ENCODE assay signal across 19 cellular contexts in genomic region chr18:11993264-11993916, GRCh38. TPM values are rescaled to one million over a fixed set of nuclear protein-coding genes. Genes with fewer than 3 reads are reported as not detected.
DNase-seq lines count a peak whose midpoint lies in the region; ATAC-seq and TF ChIP-seq lines count a peak whose summit lies in the region.
"Had no signal": no experiment of that assay in that cellular context is flagged by ENCODE, and none has a peak within 500 bp of the region (broad histone marks: within the 10 kb centered on the region; RNA-seq: fewer than 3 reads in every experiment).

No MANE protein-coding gene starts in this region.

- H3K79me2 ChIP-seq in GM23248 (ENCODE audit: insufficient read depth) = no peaks in the 10 kb centered on the region

- ATAC-seq in WTC11 (no peak), mucosa of descending colon (no peak)
- ATAC-seq: activated CD4-positive, CD25-positive, alpha-beta regulatory T cell treated with anti-CD3 and anti-CD28 coated beads, Interleukin-2, amount 50 U/mL, for 24 hours had no signal

- H3K27ac ChIP-seq in GM23248 = peak overlapping the region; percentile 79
- peak overlapping the region in 15 of 21 experiments; percentile 6 to 70 (median 44) for H3K27ac ChIP-seq in skin epidermis
- H3K27ac ChIP-seq: SJSA1 had no signal

- CTCF ChIA-PET in WTC11 (lab: Charles Lee) = interaction anchor here (3.2 to 12.7 kb wide), 3 partner anchors 12 to 260 kb away, joined by 16 to 195 read pairs (median 21); partner anchors contain the start of gene IMPA2

- no peaks in the 10 kb centered on the region for H3K9me3 Mint-ChIP-seq in WTC11
- H3K9me3 Mint-ChIP-seq: activated naive CD4-positive, alpha-beta T cell treated with anti-CD3 and anti-CD28 coated beads for 36 hours had no signal

- H3K9me2 ChIP-seq in GM23248 (ENCODE audit: insufficient read depth) = no peaks in the 10 kb centered on the region

- WGBS in GM23248 (ENCODE audit: low coverage in 1 of 2, low lambda C conversion rate in 2 of 2, missing lambda C conversion rate in 2 of 2), 2 experiments = 95 to 97% methylated on average over 11 of the region's 11 CpGs

- peak overlapping the region; percentile 76; the same call in 1 of the 2 replicates for H3K27ac Mint-ChIP-seq in WTC11
- H3K27ac Mint-ChIP-seq: activated naive CD4-positive, alpha-beta T cell treated with anti-CD3 and anti-CD28 coated beads for 36 hours had no signal

- TF ChIP-seq CTCF in WTC11 (IDR thresholded peaks at IDR 0.05) (no peak), mucosa of descending colon (IDR thresholded peaks at IDR 0.05) (no peak)

- H3K4me1 ChIP-seq in GM23248 (ENCODE audit: insufficient read depth) (peaks cover 18% of the 10 kb centered on the region), mucosa of descending colon (ENCODE audit: low read depth) (peaks cover 32% of the 10 kb centered on the region)

- H3K4me3 ChIP-seq in GM23248 (no peak overlapping the region), mucosa of descending colon (no peak overlapping the region), skin epidermis (no peak overlapping the region)
- H3K4me3 ChIP-seq: right lobe of liver, SJSA1 had no signal

- DNase-seq in GM23248 = no peak
- no peak for DNase-seq in WTC11 (ENCODE audit: low spot score)
- peak; percentile 11 to 53 (median 40) for DNase-seq in mucosa of descending colon
- DNase-seq in NCI-H748 (lab: John Stamatoyannopoulos, UW; ENCODE audit: unreplicated experiment) = no peak
- no peak for DNase-seq in activated T-cell treated with anti-CD3 and anti-CD28 coated beads for 4 hours
- DNase-seq in NCI-H1092 (lab: John Stamatoyannopoulos, UW) = no peak
- DNase-seq in kidney glomerular epithelial cell (lab: John Stamatoyannopoulos, UW) = no peak
- DNase-seq: activated naive CD4-positive, alpha-beta T cell treated with anti-CD3 and anti-CD28 coated beads for 36 hours; Calu3; dermis blood vessel endothelial cell; erythroblast; KG1; NCI-H1048; NCI-H2107; NCI-H526 had no signal

- H3K9me3 ChIP-seq in GM23248 (ENCODE audit: low read depth) (no peaks in the 10 kb centered on the region), mucosa of descending colon (no peaks in the 10 kb centered on the region)
- H3K9me3 ChIP-seq: right lobe of liver, SJSA1 had no signal

- intact Hi-C loops in mucosa of descending colon (cut with DNase I, micrococcal nuclease) = loop anchor here (10.0 kb wide), 1 partner anchor 59 kb away; no protein-coding TSS in a partner anchor

- no peaks in the 10 kb centered on the region for H4K20me1 ChIP-seq in GM23248 (ENCODE audit: insufficient read depth)

- peaks cover 3% of the 10 kb centered on the region; the same call in 1 of the 2 replicates for H3K36me3 Mint-ChIP-seq in WTC11

- peak overlapping the region; percentile 21 for H3K4me2 ChIP-seq in GM23248 (ENCODE audit: unreplicated experiment)

- no peaks in the 10 kb centered on the region for H3K27me3 Mint-ChIP-seq in WTC11 (ENCODE audit: low read depth)

- H2AFZ ChIP-seq in GM23248 = no peak overlapping the region

- H3K4me3 Mint-ChIP-seq in WTC11 = no peak overlapping the region
- H3K4me3 Mint-ChIP-seq: activated naive CD4-positive, alpha-beta T cell treated with anti-CD3 and anti-CD28 coated beads for 36 hours had no signal

- H3F3A ChIP-seq in GM23248 (ENCODE audit: insufficient read depth) = 0 out of 2 replicates have a peak, but pooled peaks cover 20% of the 10 kb centered on the region

- in situ Hi-C loops in GM23248 (cut with MboI) = loop anchor here (10.0 kb wide), 1 partner anchor 59 kb away; no protein-coding TSS in a partner anchor

- H3K4me1 Mint-ChIP-seq in WTC11 = peaks cover 69% of the 10 kb centered on the region

- H3K36me3 ChIP-seq in GM23248 (ENCODE audit: low read depth) (no peaks in the 10 kb centered on the region), mucosa of descending colon (ENCODE audit: low read depth) (no peaks in the 10 kb centered on the region)
- H3K36me3 ChIP-seq: right lobe of liver, SJSA1 had no signal

- no peaks in the 10 kb centered on the region for H3K27me3 ChIP-seq in GM23248 (replicated peaks; ENCODE audit: insufficient read depth)
- H3K27me3 ChIP-seq: right lobe of liver, SJSA1 had no signal

- POLR2A ChIA-PET in WTC11 (lab: Charles Lee) = interaction anchor here (1.2 kb wide), 1 partner anchor 12 kb away, joined by 4 read pairs; the partner anchor contains the start of gene IMPA2

- no peak overlapping the region; the same call in 1 of the 2 replicates for H3K9ac ChIP-seq in GM23248

TF ChIP-seq in WTC11, 78 proteins besides CTCF, POLR2A, EP300 and RAD21 (continues in another document):
- TF ChIP-seq SMAD3 (CRISPR knock-in tag; IDR thresholded peaks at IDR 0.05; ENCODE audit: borderline replicate concordance) = no peak
- TF ChIP-seq TCF7 (CRISPR knock-in tag; IDR thresholded peaks at IDR 0.05; ENCODE audit: low read depth) = no peak
- no peak for TF ChIP-seq ZNF512 (CRISPR knock-in tag; IDR thresholded peaks at IDR 0.05; ENCODE audit: borderline replicate concordance)
- no peak for TF ChIP-seq ATF2 (CRISPR knock-in tag; IDR thresholded peaks at IDR 0.05; ENCODE audit: borderline replicate concordance, low read depth)
- TF ChIP-seq FOXJ3 (CRISPR knock-in tag; IDR thresholded peaks at IDR 0.05; ENCODE audit: borderline replicate concordance) = no peak
- no peak for TF ChIP-seq ESRRA (CRISPR knock-in tag; IDR thresholded peaks at IDR 0.05; ENCODE audit: borderline replicate concordance)
- TF ChIP-seq AFF4 (CRISPR knock-in tag; IDR thresholded peaks at IDR 0.05; ENCODE audit: borderline replicate concordance) = no peak
- TF ChIP-seq USF1 (CRISPR knock-in tag; IDR thresholded peaks at IDR 0.05) = no peak
- no peak for TF ChIP-seq HMGA2 (CRISPR knock-in tag; IDR thresholded peaks at IDR 0.05)

RNA-seq across cellular contexts. Expression of gene IMPA2, which starts 12.1 kb away (rescaled TPM):
- total RNA-seq in GM23248 (2014; rRNA removed; shearing (Covaris generic)) = 11.1 and 13.0 TPM in 2 replicates
- 8.0 and 8.1 TPM in 2 replicates for polyA plus RNA-seq in GM23248 (2016; fragmentation: Nextera tagmentation; extraction: Ambion mirVana)
- total RNA-seq in WTC11 (2021) (98.8 to 113 TPM (median 108 TPM) in 3 replicates), mucosa of descending colon (100 to 1,000 TPM in 2 of 3 donors, 10 to 100 TPM in 1; 58.0 to 152 (median 117) TPM)

Comparison
In these comparisons a context has a peak if more than half of its experiments do, and no peak if none do; other contexts are left out.
1. DNase-seq: peak in mucosa of descending colon (3 of 3); none in GM23248 (single experiment), WTC11 (single experiment), NCI-H748 (single experiment), activated T-cell treated with anti-CD3 and anti-CD28 coated beads for 4 hours (single experiment), NCI-H1092 (single experiment) and kidney glomerular epithelial cell (single experiment).